Comparison of ENCODE assay signal across 1 cellular context in genomic region chr16:30127994-30128393, GRCh38.
A peak's percentile ranks its signal among the peaks of the same experiment; 100 is the strongest.
TF ChIP-seq lines count a peak whose summit lies in the region.

No MANE protein-coding gene starts in this region.

TF ChIP-seq in HepG2, 621 proteins besides CTCF, POLR2A, EP300 and RAD21:
- TF ChIP-seq HNF4A (CRISPR knock-in tag; IDR thresholded peaks at IDR 0.05) = 0 out of 2 replicates have a peak, but pooled peaks have one; percentile 11
- TF ChIP-seq, protein P1, sequence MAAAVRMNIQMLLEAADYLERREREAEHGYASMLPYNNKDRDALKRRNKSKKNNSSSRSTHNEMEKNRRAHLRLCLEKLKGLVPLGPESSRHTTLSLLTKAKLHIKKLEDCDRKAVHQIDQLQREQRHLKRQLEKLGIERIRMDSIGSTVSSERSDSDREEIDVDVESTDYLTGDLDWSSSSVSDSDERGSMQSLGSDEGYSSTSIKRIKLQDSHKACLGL (CRISPR knock-in tag; IDR thresholded peaks at IDR 0.05) = no peak
